In genomic region chr16:2034695-2035430, GRCh38 we compare ENCODE assay signal across 1 cellular context.
TF ChIP-seq lines count a peak whose summit lies in the region.

No MANE protein-coding gene starts in this region.

TF ChIP-seq in HepG2, 621 proteins besides CTCF, POLR2A, EP300 and RAD21 (continues in another document):
- TF ChIP-seq AFF4 (CRISPR knock-in tag; IDR thresholded peaks at IDR 0.05) (no peak), XRCC5 (optimal IDR thresholded peaks at IDR 0.05; ENCODE audit: low read length) (peak; percentile 27), ZNF737 (CRISPR knock-in tag; IDR thresholded peaks at IDR 0.05; ENCODE audit: borderline replicate concordance) (0 out of 2 replicates have a peak, but pooled peaks have one; percentile 20), ZNF234 (CRISPR knock-in tag; conservative IDR thresholded peaks at IDR 0.05) (no peak), EEA1 (CRISPR knock-in tag; IDR thresholded peaks at IDR 0.05; ENCODE audit: borderline replicate concordance) (peak; percentile 74; the same call in 1 of the 2 replicates), MZF1 (CRISPR knock-in tag; IDR thresholded peaks at IDR 0.05; ENCODE audit: borderline replicate concordance) (no peak), ZNF766 (CRISPR knock-in tag; IDR thresholded peaks at IDR 0.05; ENCODE audit: borderline replicate concordance) (0 out of 2 replicates have a peak, but pooled peaks have one; percentile 32), BRD4 (CRISPR knock-in tag; IDR thresholded peaks at IDR 0.05) (peak; percentile 68; the same call in 1 of the 2 replicates), NR2F6 (IDR thresholded peaks at IDR 0.05) (no peak), NR2F6 (CRISPR knock-in tag; IDR thresholded peaks at IDR 0.05) (0 out of 2 replicates have a peak, but pooled peaks have one; percentile 8), DZIP1 (CRISPR knock-in tag; IDR thresholded peaks at IDR 0.05) (0 out of 2 replicates have a peak, but pooled peaks have one; percentile 6), ZNF263 (CRISPR knock-in tag; IDR thresholded peaks at IDR 0.05) (peak; percentile 86; the same call in 1 of the 2 replicates), SALL1 (CRISPR knock-in tag; IDR thresholded peaks at IDR 0.05) (peak; percentile 8), ELF3 (CRISPR knock-in tag; IDR thresholded peaks at IDR 0.05) (no peak), PCBP1 (IDR thresholded peaks at IDR 0.05; ENCODE audit: borderline replicate concordance, low read depth, low read length) (0 out of 2 replicates have a peak, but pooled peaks have one; percentile 35), PRDM15 (CRISPR knock-in tag; IDR thresholded peaks at IDR 0.05) (peak; percentile 95), IRF9 (CRISPR knock-in tag; IDR thresholded peaks at IDR 0.05; ENCODE audit: borderline replicate concordance) (0 out of 2 replicates have a peak, but pooled peaks have one; percentile 20), TRIM24 (CRISPR knock-in tag; IDR thresholded peaks at IDR 0.05) (no peak), RFXAP (CRISPR knock-in tag; IDR thresholded peaks at IDR 0.05; ENCODE audit: borderline replicate concordance) (peak; percentile 24; the same call in 1 of the 2 replicates), PPARG (CRISPR knock-in tag; conservative IDR thresholded peaks at IDR 0.05) (no peak)
- TF ChIP-seq, protein P1, sequence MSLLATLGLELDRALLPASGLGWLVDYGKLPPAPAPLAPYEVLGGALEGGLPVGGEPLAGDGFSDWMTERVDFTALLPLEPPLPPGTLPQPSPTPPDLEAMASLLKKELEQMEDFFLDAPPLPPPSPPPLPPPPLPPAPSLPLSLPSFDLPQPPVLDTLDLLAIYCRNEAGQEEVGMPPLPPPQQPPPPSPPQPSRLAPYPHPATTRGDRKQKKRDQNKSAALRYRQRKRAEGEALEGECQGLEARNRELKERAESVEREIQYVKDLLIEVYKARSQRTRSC (CRISPR knock-in tag; IDR thresholded peaks at IDR 0.05; ENCODE audit: low read depth), result no peak
- TF ChIP-seq, protein P2, sequence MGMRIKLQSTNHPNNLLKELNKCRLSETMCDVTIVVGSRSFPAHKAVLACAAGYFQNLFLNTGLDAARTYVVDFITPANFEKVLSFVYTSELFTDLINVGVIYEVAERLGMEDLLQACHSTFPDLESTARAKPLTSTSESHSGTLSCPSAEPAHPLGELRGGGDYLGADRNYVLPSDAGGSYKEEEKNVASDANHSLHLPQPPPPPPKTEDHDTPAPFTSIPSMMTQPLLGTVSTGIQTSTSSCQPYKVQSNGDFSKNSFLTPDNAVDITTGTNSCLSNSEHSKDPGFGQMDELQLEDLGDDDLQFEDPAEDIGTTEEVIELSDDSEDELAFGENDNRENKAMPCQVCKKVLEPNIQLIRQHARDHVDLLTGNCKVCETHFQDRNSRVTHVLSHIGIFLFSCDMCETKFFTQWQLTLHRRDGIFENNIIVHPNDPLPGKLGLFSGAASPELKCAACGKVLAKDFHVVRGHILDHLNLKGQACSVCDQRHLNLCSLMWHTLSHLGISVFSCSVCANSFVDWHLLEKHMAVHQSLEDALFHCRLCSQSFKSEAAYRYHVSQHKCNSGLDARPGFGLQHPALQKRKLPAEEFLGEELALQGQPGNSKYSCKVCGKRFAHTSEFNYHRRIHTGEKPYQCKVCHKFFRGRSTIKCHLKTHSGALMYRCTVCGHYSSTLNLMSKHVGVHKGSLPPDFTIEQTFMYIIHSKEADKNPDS (CRISPR knock-in tag; IDR thresholded peaks at IDR 0.05), result peak; percentile 56; the same call in 1 of the 2 replicates
- TF ChIP-seq, protein P3, sequence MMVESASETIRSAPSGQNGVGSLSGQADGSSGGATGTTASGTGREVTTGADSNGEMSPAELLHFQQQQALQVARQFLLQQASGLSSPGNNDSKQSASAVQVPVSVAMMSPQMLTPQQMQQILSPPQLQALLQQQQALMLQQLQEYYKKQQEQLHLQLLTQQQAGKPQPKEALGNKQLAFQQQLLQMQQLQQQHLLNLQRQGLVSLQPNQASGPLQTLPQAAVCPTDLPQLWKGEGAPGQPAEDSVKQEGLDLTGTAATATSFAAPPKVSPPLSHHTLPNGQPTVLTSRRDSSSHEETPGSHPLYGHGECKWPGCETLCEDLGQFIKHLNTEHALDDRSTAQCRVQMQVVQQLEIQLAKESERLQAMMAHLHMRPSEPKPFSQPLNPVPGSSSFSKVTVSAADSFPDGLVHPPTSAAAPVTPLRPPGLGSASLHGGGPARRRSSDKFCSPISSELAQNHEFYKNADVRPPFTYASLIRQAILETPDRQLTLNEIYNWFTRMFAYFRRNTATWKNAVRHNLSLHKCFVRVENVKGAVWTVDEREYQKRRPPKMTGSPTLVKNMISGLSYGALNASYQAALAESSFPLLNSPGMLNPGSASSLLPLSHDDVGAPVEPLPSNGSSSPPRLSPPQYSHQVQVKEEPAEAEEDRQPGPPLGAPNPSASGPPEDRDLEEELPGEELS (CRISPR knock-in tag; IDR thresholded peaks at IDR 0.05), result 0 out of 2 replicates have a peak, but pooled peaks have one; percentile 22
- TF ChIP-seq, protein P4, sequence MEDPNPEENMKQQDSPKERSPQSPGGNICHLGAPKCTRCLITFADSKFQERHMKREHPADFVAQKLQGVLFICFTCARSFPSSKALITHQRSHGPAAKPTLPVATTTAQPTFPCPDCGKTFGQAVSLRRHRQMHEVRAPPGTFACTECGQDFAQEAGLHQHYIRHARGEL (CRISPR knock-in tag; IDR thresholded peaks at IDR 0.05), result no peak
- TF ChIP-seq, protein P5, sequence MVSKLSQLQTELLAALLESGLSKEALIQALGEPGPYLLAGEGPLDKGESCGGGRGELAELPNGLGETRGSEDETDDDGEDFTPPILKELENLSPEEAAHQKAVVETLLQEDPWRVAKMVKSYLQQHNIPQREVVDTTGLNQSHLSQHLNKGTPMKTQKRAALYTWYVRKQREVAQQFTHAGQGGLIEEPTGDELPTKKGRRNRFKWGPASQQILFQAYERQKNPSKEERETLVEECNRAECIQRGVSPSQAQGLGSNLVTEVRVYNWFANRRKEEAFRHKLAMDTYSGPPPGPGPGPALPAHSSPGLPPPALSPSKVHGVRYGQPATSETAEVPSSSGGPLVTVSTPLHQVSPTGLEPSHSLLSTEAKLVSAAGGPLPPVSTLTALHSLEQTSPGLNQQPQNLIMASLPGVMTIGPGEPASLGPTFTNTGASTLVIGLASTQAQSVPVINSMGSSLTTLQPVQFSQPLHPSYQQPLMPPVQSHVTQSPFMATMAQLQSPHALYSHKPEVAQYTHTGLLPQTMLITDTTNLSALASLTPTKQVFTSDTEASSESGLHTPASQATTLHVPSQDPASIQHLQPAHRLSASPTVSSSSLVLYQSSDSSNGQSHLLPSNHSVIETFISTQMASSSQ (IDR thresholded peaks at IDR 0.05; ENCODE audit: low read depth), result no peak
- TF ChIP-seq, protein P5 (CRISPR knock-in tag; IDR thresholded peaks at IDR 0.05; ENCODE audit: borderline replicate concordance), result no peak
- TF ChIP-seq, protein P6, sequence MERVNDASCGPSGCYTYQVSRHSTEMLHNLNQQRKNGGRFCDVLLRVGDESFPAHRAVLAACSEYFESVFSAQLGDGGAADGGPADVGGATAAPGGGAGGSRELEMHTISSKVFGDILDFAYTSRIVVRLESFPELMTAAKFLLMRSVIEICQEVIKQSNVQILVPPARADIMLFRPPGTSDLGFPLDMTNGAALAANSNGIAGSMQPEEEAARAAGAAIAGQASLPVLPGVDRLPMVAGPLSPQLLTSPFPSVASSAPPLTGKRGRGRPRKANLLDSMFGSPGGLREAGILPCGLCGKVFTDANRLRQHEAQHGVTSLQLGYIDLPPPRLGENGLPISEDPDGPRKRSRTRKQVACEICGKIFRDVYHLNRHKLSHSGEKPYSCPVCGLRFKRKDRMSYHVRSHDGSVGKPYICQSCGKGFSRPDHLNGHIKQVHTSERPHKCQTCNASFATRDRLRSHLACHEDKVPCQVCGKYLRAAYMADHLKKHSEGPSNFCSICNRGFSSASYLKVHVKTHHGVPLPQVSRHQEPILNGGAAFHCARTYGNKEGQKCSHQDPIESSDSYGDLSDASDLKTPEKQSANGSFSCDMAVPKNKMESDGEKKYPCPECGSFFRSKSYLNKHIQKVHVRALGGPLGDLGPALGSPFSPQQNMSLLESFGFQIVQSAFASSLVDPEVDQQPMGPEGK (CRISPR knock-in tag; IDR thresholded peaks at IDR 0.05), result peak; percentile 96
